In genomic region chr11:17563248-17563647, GRCh38 we compare ENCODE assay signal across 1 cellular context.
TF ChIP-seq lines count a peak whose summit lies in the region.

No MANE protein-coding gene starts in this region.

TF ChIP-seq in K562, 482 proteins besides CTCF, POLR2A, EP300 and RAD21 (continued from another document):
- TF ChIP-seq PRDM10 (IDR thresholded peaks at IDR 0.05; ENCODE audit: partially characterized antibody) (no peak), CCAR2 (IDR thresholded peaks at IDR 0.05; ENCODE audit: low read depth, low read length) (no peak), SMARCA4 (IDR thresholded peaks at IDR 0.05) (no peak), MTA1 (IDR thresholded peaks at IDR 0.05; ENCODE audit: borderline replicate concordance) (no peak), HMGXB4 (CRISPR knock-in tag; IDR thresholded peaks at IDR 0.05) (no peak), ZBED1 (IDR thresholded peaks at IDR 0.05) (no peak), ETV6 (IDR thresholded peaks at IDR 0.05; ENCODE audit: borderline replicate concordance in 1 of 2, low read depth in 2 of 2, low read length in 1 of 2) (no peak), ETV6 (CRISPR knock-in tag; IDR thresholded peaks at IDR 0.05; ENCODE audit: borderline replicate concordance) (no peak), ZNF253 (CRISPR knock-in tag; conservative IDR thresholded peaks at IDR 0.05) (no peak), ZNF431 (CRISPR knock-in tag; IDR thresholded peaks at IDR 0.05) (no peak), CREB3L1 (IDR thresholded peaks at IDR 0.05; ENCODE audit: borderline replicate concordance, low read depth) (no peak)
